ENCODE assay signal across 8 cellular contexts in the genomic region with DNA sequence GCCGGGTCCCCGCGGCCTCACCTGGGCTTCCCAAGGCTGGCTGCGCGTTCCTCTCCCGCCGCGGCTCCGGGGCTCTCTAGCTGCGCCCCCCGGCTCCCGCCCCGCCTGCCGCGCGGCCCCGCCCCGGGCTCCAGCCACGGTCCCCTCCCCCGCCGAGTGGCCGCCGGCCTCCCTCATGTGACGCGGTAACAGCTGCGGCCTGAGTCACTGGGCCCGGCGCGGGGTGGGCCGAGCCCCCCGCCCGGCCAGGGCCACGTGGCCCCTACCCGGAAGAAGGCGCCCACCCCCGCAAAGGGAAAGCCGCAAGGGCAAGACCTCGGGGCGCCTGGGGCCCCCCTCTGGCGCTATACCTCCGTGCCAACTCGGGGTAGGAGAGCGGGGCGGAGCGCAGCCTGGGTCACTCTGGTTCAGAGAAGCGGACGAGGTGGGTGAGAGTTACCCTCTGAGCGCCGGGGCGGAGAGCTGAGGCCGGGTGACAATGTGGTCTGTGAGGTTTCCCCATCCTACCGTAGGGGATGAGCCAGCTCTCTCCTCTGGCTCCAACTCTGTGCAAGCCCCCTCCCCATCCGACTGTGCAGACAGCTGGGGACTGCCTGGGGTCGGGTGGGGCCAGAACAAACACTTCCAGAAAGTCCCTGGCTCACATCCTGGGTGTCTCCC. TPM values are rescaled to one million over a fixed set of nuclear protein-coding genes. Genes with fewer than 3 reads are reported as not detected.
DNase-seq lines count a peak whose midpoint lies in the region; ATAC-seq and TF ChIP-seq lines count a peak whose summit lies in the region.

CD63 (minus strand) TSS at position 78 of the 660 bp plus-strand sequence. CDS start 668 bp downstream, outside the sequence.

- peak within 1 kb of the TSS; percentile 98 for H3K27ac ChIP-seq in epithelial cell of prostate

- TF ChIP-seq CTCF in CD14-positive monocyte (IDR thresholded peaks at IDR 0.05) (no peak), mucosa of descending colon (IDR thresholded peaks at IDR 0.05) (no peak)

- H3K9me3 Mint-ChIP-seq in CD14-positive monocyte = peaks cover 0 to 4% (median 0%) of the 10 kb centered on the region in 7 donors

- peak within 1 kb of the TSS; percentile 90 to 95 for H3K4me3 Mint-ChIP-seq in CD14-positive monocyte

- no peaks in the 10 kb centered on the region for H3K9me3 ChIP-seq in mucosa of descending colon

- DNase-seq in CD14-positive monocyte (ENCODE audit: low spot score) (peak; percentile 85), NOMO-1 treated with dmso at 0.1 percent for 144 hours (lab: John Stamatoyannopoulos, UW; ENCODE audit: unreplicated experiment) (peak; percentile 67), activated T-cell treated with anti-CD3 and anti-CD28 coated beads for 4 hours (peak; percentile 63), epithelial cell of prostate (ENCODE audit: low read depth, low spot score) (no peak), mucosa of descending colon (peak; percentile 93 to 94 (median 93))
- DNase-seq in stimulated activated CD8-positive, alpha-beta memory T cell treated with anti-CD3 and anti-CD28 coated beads, Interleukin-4, amount 100 ng/mL, for 48 hours = peak; percentile 88

- peak within 1 kb of the TSS; percentile 78 for H3K4me3 ChIP-seq in mucosa of descending colon

- intact Hi-C loops in CD14-positive monocyte (cut with micrococcal nuclease) (loop anchor here in 1 of 2 donors (5.0 kb wide), 1 partner anchor 313 kb away; the partner anchor contains the start of gene RPS26), mucosa of descending colon (cut with DNase I, micrococcal nuclease) (no loop called here)

- peaks cover 45% of the 10 kb centered on the region for H3K4me1 Mint-ChIP-seq in CD14-positive monocyte

- peaks cover 33 to 34% of the 10 kb centered on the region in 2 donors for H3K36me3 Mint-ChIP-seq in CD14-positive monocyte

- peak; percentile 41 for TF ChIP-seq POLR2A in GM19099 (IDR thresholded peaks at IDR 0.05; ENCODE audit: extremely low read depth, insufficient read length, low read depth)

- no peaks in the 10 kb centered on the region for H3K36me3 ChIP-seq in mucosa of descending colon (ENCODE audit: low read depth)

- peaks cover 28% of the 10 kb centered on the region for H3K4me1 ChIP-seq in mucosa of descending colon (ENCODE audit: low read depth)

- peak within 1 kb of the TSS; percentile 96 to 99 (median 97) for H3K27ac Mint-ChIP-seq in CD14-positive monocyte

- ATAC-seq in HG03342 (IDR thresholded peaks at IDR 0.05; ENCODE audit: unreplicated experiment) (peak; percentile 63), mucosa of descending colon (peak; percentile 83)

- H3K27me3 Mint-ChIP-seq in CD14-positive monocyte (ENCODE audit: low read depth in 3 of 3) = peaks cover 0 to 5% (median 0%) of the 10 kb centered on the region in 3 donors

RNA-seq across cellular contexts. Expression of gene CD63, which starts in this region (rescaled TPM):
- polyA plus RNA-seq in CD14-positive monocyte = 1,000 to 10,000 TPM in 1 of 2 donors, 100 to 1,000 TPM in 1; 988 to 1,099 TPM
- 1,000 to 10,000 TPM in 2 of 3 donors, 100 to 1,000 TPM in 1; 992 to 1,177 (median 1,016) TPM for total RNA-seq in mucosa of descending colon
